ENCODE assay signal across 8 cellular contexts in genomic region chr10:3783721-3784432, GRCh38. TPM values are rescaled to one million over a fixed set of nuclear protein-coding genes. Genes with fewer than 3 reads are reported as not detected.
DNase-seq lines count a peak whose midpoint lies in the region; ATAC-seq, FAIRE-seq and TF ChIP-seq lines count a peak whose summit lies in the region.

No MANE protein-coding gene starts in this region.

- POLR2A ChIA-PET in A549 (lab: Yijun Ruan, JAX): interaction anchor here (0.8 to 4.0 kb wide), 14 partner anchors 9 to 648 kb away, joined by 3 to 79 read pairs (median 21); no protein-coding TSS in a partner anchor

- H3K4me1 Mint-ChIP-seq in GM23338: peaks cover 46% of the 10 kb centered on the region

- H3F3A ChIP-seq in GM23338 (replicated peaks; ENCODE audit: low read depth): peaks cover 3% of the 10 kb centered on the region; the same call in 1 of the 2 replicates

- H3K4me3 Mint-ChIP-seq in GM23338: peak overlapping the region; percentile 96

- H3K4me2 ChIP-seq in A549: peak overlapping the region; percentile 83
- peak overlapping the region; percentile 98 for H3K4me2 ChIP-seq in GM23338

- H3K27me3 ChIP-seq in GM23338 (ENCODE audit: insufficient read depth) (0 out of 2 replicates have a peak, but pooled peaks cover 5% of the 10 kb centered on the region), neutrophil (no peaks in the 10 kb centered on the region)

- peak; percentile 51 to 55; a peak in 2 of 5 replicates for TF ChIP-seq EP300 in A549 (IDR thresholded peaks at IDR 0.05)

- TF ChIP-seq CTCF in A549 (IDR thresholded peaks at IDR 0.05) (no peak), GM23338 (conservative IDR thresholded peaks at IDR 0.05; ENCODE audit: low read depth in 2 of 2) (0 out of 4 replicates have a peak, but pooled peaks of 1 of the 2 experiments have one; percentile 0), neutrophil (IDR thresholded peaks at IDR 0.05) (no peak)

- no peaks in the 10 kb centered on the region for H3K9me3 Mint-ChIP-seq in GM23338

- peaks cover 44% of the 10 kb centered on the region for H3K36me3 Mint-ChIP-seq in GM23338 (ENCODE audit: low read depth)

- ATAC-seq in A549 (peak in 1 of 2 experiments; percentile 15; a peak in 3 of 6 replicates), GM23338 (peak; percentile 30), GM18867 (IDR thresholded peaks at IDR 0.05; ENCODE audit: unreplicated experiment) (no peak), GM18858 (IDR thresholded peaks at IDR 0.05; ENCODE audit: unreplicated experiment) (no peak)

- 1% methylated on average over 22 of the region's 22 CpGs for WGBS in A549 (ENCODE audit: missing lambda C conversion rate)

- FAIRE-seq in A549 (lab: Jason Lieb, UNC): no peak

- H3K36me3 ChIP-seq in GM23338 (ENCODE audit: insufficient read depth): peaks cover 32% of the 10 kb centered on the region; the same call in 1 of the 2 replicates
- peaks cover 40% of the 10 kb centered on the region for H3K36me3 ChIP-seq in neutrophil

- H3K27me3 Mint-ChIP-seq in GM23338 (ENCODE audit: insufficient read depth, low read depth, poor library complexity): peaks cover 34% of the 10 kb centered on the region

- TF ChIP-seq POLR2A in A549 (IDR thresholded peaks at IDR 0.05; ENCODE audit: low read length): no peak

- peak overlapping the region; percentile 94 for H3K27ac Mint-ChIP-seq in GM23338

- no peak overlapping the region for H2AFZ ChIP-seq in GM23338

- TF ChIP-seq RAD21 in A549 (conservative IDR thresholded peaks at IDR 0.05 in 1 of 2, IDR thresholded peaks at IDR 0.05 in 1 of 2): no peak; a peak in 3 of 5 replicates

- peaks cover 57% of the 10 kb centered on the region for H3K79me2 ChIP-seq in GM23338 (replicated peaks; ENCODE audit: insufficient read depth)

- H3K4me1 ChIP-seq in A549 (peaks cover 41% of the 10 kb centered on the region), GM23338 (ENCODE audit: insufficient read depth) (peaks cover 28% of the 10 kb centered on the region), neutrophil (ENCODE audit: control insufficient read depth in 1 of 2, insufficient read depth in 1 of 2, low read depth in 1 of 2, low read length in 1 of 2) (peaks cover 48 to 50% of the 10 kb centered on the region in 2 experiments)

- peak overlapping the region; percentile 95 to 98 for H3K27ac ChIP-seq in A549
- H3K27ac ChIP-seq in GM23338 (ENCODE audit: low read depth): peak overlapping the region; percentile 87
- H3K27ac ChIP-seq in neutrophil: peak overlapping the region; percentile 95

- H3K4me3 ChIP-seq in A549: peak overlapping the region; percentile 77
- peak overlapping the region; percentile 86 for H3K4me3 ChIP-seq in GM23338
- peak overlapping the region; percentile 93 to 99 for H3K4me3 ChIP-seq in neutrophil (ENCODE audit: low read depth in 1 of 2, low read length in 1 of 2)

- H3K9me3 ChIP-seq in A549 (no peaks in the 10 kb centered on the region), neutrophil (no peaks in the 10 kb centered on the region)

- CTCF ChIA-PET in A549 (lab: Yijun Ruan, JAX): interaction anchor here (0.6 to 2.8 kb wide), 5 partner anchors 69 to 987 kb away, joined by 3 to 7 read pairs (median 5); no protein-coding TSS in a partner anchor

- no peaks in the 10 kb centered on the region for H3K9me2 ChIP-seq in GM23338 (ENCODE audit: insufficient read depth)

- DNase-seq in A549 (ENCODE audit: low read depth in 1 of 2, low spot score in 1 of 2) (peak in 1 of 2 experiments; percentile 84), GM23338 (ENCODE audit: low spot score) (peak; percentile 79), NCI-H748 (lab: John Stamatoyannopoulos, UW; ENCODE audit: unreplicated experiment) (peak; percentile 94), germinal center (ENCODE audit: low spot score) (peak; percentile 35)
- peak; percentile 38 for DNase-seq in activated naive CD4-positive, alpha-beta T cell treated with anti-CD3 and anti-CD28 coated beads, Interleukin-2, amount 50 U/mL, for 16 hours

- peaks cover 40% of the 10 kb centered on the region for H4K20me1 ChIP-seq in GM23338 (replicated peaks; ENCODE audit: insufficient read depth)

TF ChIP-seq in A549, 52 proteins besides CTCF, POLR2A, EP300 and RAD21 (continues in another document):
- TF ChIP-seq TFCP2L1 (CRISPR knock-in tag; IDR thresholded peaks at IDR 0.05): no peak
- peak; percentile 17; the same call in 1 of the 2 replicates for TF ChIP-seq FOSB (CRISPR knock-in tag; IDR thresholded peaks at IDR 0.05)
- TF ChIP-seq RARB (CRISPR knock-in tag; IDR thresholded peaks at IDR 0.05): peak; percentile 36; the same call in 1 of the 2 replicates
- TF ChIP-seq USF2 (IDR thresholded peaks at IDR 0.05): no peak
- no peak for TF ChIP-seq RNF2 (IDR thresholded peaks at IDR 0.05; ENCODE audit: borderline replicate concordance, low read depth)
- TF ChIP-seq HES2 (IDR thresholded peaks at IDR 0.05): peak; percentile 49; the same call in 1 of the 2 replicates
- TF ChIP-seq CHD2 (IDR thresholded peaks at IDR 0.05; ENCODE audit: low read length, partially characterized antibody): no peak
- TF ChIP-seq SREBF2 (IDR thresholded peaks at IDR 0.05): no peak
- TF ChIP-seq PBX3 (IDR thresholded peaks at IDR 0.05): no peak
- no peak for TF ChIP-seq NR3C1 (IDR thresholded peaks at IDR 0.05)
- TF ChIP-seq HDAC2 (IDR thresholded peaks at IDR 0.05): no peak
- no peak for TF ChIP-seq PHF8 (IDR thresholded peaks at IDR 0.05; ENCODE audit: borderline replicate concordance, low read depth)

TF ChIP-seq in GM23338, 12 proteins besides CTCF, POLR2A, EP300 and RAD21 (continues in another document):
- TF ChIP-seq ETS1 (IDR thresholded peaks at IDR 0.05): no peak
- TF ChIP-seq CREB1 (CRISPR knock-in tag; IDR thresholded peaks at IDR 0.05; ENCODE audit: low read depth): peak; percentile 66

RNA-seq across cellular contexts. Expression of gene KLF6, which starts 1.1 kb away (rescaled TPM):
- polyA plus RNA-seq in A549 (2011; rRNA removed): 71.5 and 86.8 TPM in 2 replicates
- 67.2 and 78.1 TPM in 2 replicates for polyA plus RNA-seq in A549 (2012; cell fraction: cytosol; rRNA removed)
- polyA plus RNA-seq in A549 (2012; cell fraction: nucleus; rRNA removed): 193 and 204 TPM in 2 replicates
- 30.5 to 31.9 TPM (median 30.6 TPM) in 3 replicates for polyA plus RNA-seq in A549 (2017; fragmentation: RNase III; extraction: RNeasy Plus Mini Kit Qiagen cat#74134 plus additional on column Dnase treatment)
- polyA minus RNA-seq in A549 (2011; rRNA and poly(A)+ RNA removed): 384 and 462 TPM in 2 replicates
- total RNA-seq in GM23338 (2014; rRNA removed; shearing (Covaris generic)): 18.0 and 19.6 TPM in 2 replicates
- 25.7 and 35.4 TPM in 2 replicates for polyA plus RNA-seq in GM23338 (2016; fragmentation: Nextera tagmentation; extraction: Ambion mirVana)
